In the genomic region with DNA sequence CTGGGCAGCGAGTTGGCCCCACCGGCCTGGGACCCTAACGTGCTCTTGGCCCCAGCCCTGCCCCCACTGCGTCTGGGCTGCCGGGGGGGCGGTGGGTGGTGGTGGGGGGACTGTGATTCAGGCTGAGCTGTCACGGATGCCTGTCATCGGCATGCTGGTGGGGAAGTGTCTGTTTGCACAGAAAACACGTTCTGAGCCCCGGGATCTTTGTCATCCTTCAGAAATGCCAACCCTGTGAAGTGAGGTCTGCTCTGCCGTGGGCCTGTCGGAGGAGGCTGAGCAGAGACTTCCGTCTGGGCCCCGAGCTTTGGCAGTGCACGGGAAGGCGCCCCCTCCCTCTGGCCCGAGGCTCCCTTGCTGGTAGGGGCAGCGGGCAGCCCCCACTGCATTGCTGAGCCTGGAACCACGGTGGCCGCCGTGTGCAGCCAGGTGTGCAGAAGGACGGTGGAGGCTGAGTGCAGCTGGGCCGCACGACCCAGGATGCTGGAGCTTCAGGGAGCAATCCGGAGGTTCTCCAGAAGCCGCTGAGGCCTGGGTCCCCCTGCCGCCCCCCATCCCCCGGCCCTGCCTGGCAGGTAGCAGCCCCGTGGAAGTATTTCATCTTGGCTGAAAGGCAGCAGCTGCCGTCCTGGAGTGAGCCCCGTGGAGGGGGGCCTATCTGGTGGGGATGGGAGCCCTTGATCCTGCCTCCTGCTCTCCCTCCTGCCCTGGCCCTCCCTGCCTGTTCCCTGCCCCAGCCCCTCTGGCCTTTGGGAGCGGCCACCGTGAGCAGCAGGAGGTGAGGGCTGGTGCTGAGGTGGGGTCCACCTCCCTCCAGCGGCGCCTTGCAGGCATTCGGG, we compare ENCODE assay signal across 11 cellular contexts. TPM values are rescaled to one million over a fixed set of nuclear protein-coding genes. Genes with fewer than 3 reads are reported as not detected.
A peak's percentile ranks its signal among the peaks of the same experiment; 100 is the strongest.
DNase-seq lines count a peak whose midpoint lies in the region; ATAC-seq and TF ChIP-seq lines count a peak whose summit lies in the region.
"Had no signal": no experiment of that assay in that cellular context is flagged by ENCODE, and none has a peak within 500 bp of the region (broad histone marks: within the 10 kb centered on the region; RNA-seq: fewer than 3 reads in every experiment).

No MANE protein-coding gene starts in this region.

- ATAC-seq in mucosa of descending colon, result no peak
- no peak for ATAC-seq in CD4-positive, alpha-beta T cell (ENCODE audit: poor library complexity)
- ATAC-seq: right cardiac atrium had no signal

- peaks cover 8% of the 10 kb centered on the region for H3K27me3 Mint-ChIP-seq in progenitor cell of endocrine pancreas
- H3K27me3 Mint-ChIP-seq in CD4-positive, alpha-beta T cell, result no peaks in the 10 kb centered on the region
- H3K27me3 Mint-ChIP-seq: central memory CD8-positive, alpha-beta T cell had no signal

- no peaks in the 10 kb centered on the region for H3K4me1 ChIP-seq in mucosa of descending colon (ENCODE audit: low read depth)

- no peak overlapping the region for H3K27ac ChIP-seq in CD4-positive, alpha-beta T cell (ENCODE audit: low read depth, low read length)

- H3K36me3 ChIP-seq in mucosa of descending colon (ENCODE audit: low read depth), result no peaks in the 10 kb centered on the region

- H3K4me1 Mint-ChIP-seq in progenitor cell of endocrine pancreas (ENCODE audit: low read depth), result no peaks in the 10 kb centered on the region
- H3K4me1 Mint-ChIP-seq in CD4-positive, alpha-beta T cell (ENCODE audit: low read depth), result no peaks in the 10 kb centered on the region
- H3K4me1 Mint-ChIP-seq: central memory CD8-positive, alpha-beta T cell had no signal

- POLR2A ChIA-PET in CD4-positive, alpha-beta T cell (lab: Charles Lee), result no interaction called here

- TF ChIP-seq CTCF in mucosa of descending colon (IDR thresholded peaks at IDR 0.05) (no peak), progenitor cell of endocrine pancreas (IDR thresholded peaks at IDR 0.05; ENCODE audit: unreplicated experiment) (no peak)
- no peak for TF ChIP-seq CTCF in CD4-positive, alpha-beta T cell (IDR thresholded peaks at IDR 0.05)

- no peaks in the 10 kb centered on the region for H3K9me3 Mint-ChIP-seq in progenitor cell of endocrine pancreas (ENCODE audit: low read depth)
- no peaks in the 10 kb centered on the region for H3K9me3 Mint-ChIP-seq in CD4-positive, alpha-beta T cell
- H3K9me3 Mint-ChIP-seq: central memory CD8-positive, alpha-beta T cell had no signal

- H3K9me3 ChIP-seq in mucosa of descending colon, result no peaks in the 10 kb centered on the region
- H3K9me3 ChIP-seq in CD4-positive, alpha-beta T cell (ENCODE audit: control insufficient read depth, low read length), result no peaks in the 10 kb centered on the region

- CTCF ChIA-PET in CD4-positive, alpha-beta T cell (lab: Charles Lee), result no interaction called here

- peak; percentile 53 for DNase-seq in ELF-1 (ENCODE audit: low read depth, low spot score)
- DNase-seq in NCI-H460 (ENCODE audit: extremely low read depth, low read depth), result peak; percentile 11
- DNase-seq in dermis blood vessel endothelial cell, result peak; percentile 71
- DNase-seq in non-pigmented ciliary epithelial cell (ENCODE audit: low read depth), result peak; percentile 71
- DNase-seq in mucosa of descending colon, result no peak
- DNase-seq in HUDEP-2 (lab: John Stamatoyannopoulos, UW; ENCODE audit: unreplicated experiment in 76 of 76), result no peak
- no peak for DNase-seq in progenitor cell of endocrine pancreas (ENCODE audit: low spot score, unreplicated experiment)
- no peak for DNase-seq in CD4-positive, alpha-beta T cell
- DNase-seq: NCI-H1092, right cardiac atrium had no signal

- intact Hi-C loops in mucosa of descending colon (cut with DNase I, micrococcal nuclease), result no loop called here
- intact Hi-C loops in CD4-positive, alpha-beta T cell (cut with DNase I, micrococcal nuclease), result no loop called here

- H3K4me3 ChIP-seq in mucosa of descending colon, result no peak overlapping the region

- H3K4me3 Mint-ChIP-seq in progenitor cell of endocrine pancreas (ENCODE audit: low read depth), result no peak overlapping the region
- no peak overlapping the region for H3K4me3 Mint-ChIP-seq in CD4-positive, alpha-beta T cell
- H3K4me3 Mint-ChIP-seq: central memory CD8-positive, alpha-beta T cell had no signal

- H3K27me3 ChIP-seq in CD4-positive, alpha-beta T cell (ENCODE audit: control insufficient read depth, insufficient read depth, low read length), result no peaks in the 10 kb centered on the region

- H3K36me3 Mint-ChIP-seq in progenitor cell of endocrine pancreas (ENCODE audit: insufficient read depth), result no peaks in the 10 kb centered on the region
- no peaks in the 10 kb centered on the region for H3K36me3 Mint-ChIP-seq in CD4-positive, alpha-beta T cell (ENCODE audit: low read depth)

- no peak overlapping the region for H3K27ac Mint-ChIP-seq in progenitor cell of endocrine pancreas
- H3K27ac Mint-ChIP-seq in CD4-positive, alpha-beta T cell, result no peak overlapping the region

RNA-seq across cellular contexts. Expression of a gene that starts 24.1 kb away (rescaled TPM):
- total RNA-seq in NCI-H460 (2014; rRNA removed; shearing (Covaris generic)), result not detected in 2 replicates
- 0.03 and 0.08 TPM in 2 replicates for polyA plus RNA-seq in NCI-H460 (2014; cell fraction: nucleus; rRNA removed)
- total RNA-seq in dermis blood vessel endothelial cell (under 0.01 and 0.09 TPM in 2 replicates), mucosa of descending colon (1 to 10 TPM; 1.2 to 6.8 (median 1.9) TPM), progenitor cell of endocrine pancreas (0.13 TPM in 1 of 2 replicates, not detected in the other)
- total RNA-seq in CD4-positive, alpha-beta T cell, result 10 to 100 TPM; 47.6 to 48.1 TPM

RNA-seq across cellular contexts. Expression of a gene that starts 39.6 kb away (rescaled TPM):
- total RNA-seq in NCI-H460 (2014; rRNA removed; shearing (Covaris generic)), result 19.7 and 20.3 TPM in 2 replicates
- 64.5 and 73.8 TPM in 2 replicates for polyA plus RNA-seq in NCI-H460 (2014; cell fraction: nucleus; rRNA removed)
- total RNA-seq in dermis blood vessel endothelial cell (33.4 and 44.9 TPM in 2 replicates), mucosa of descending colon (10 to 100 TPM; 13.4 to 20.4 (median 18.4) TPM), progenitor cell of endocrine pancreas (27.5 and 27.6 TPM in 2 replicates)
- total RNA-seq in CD4-positive, alpha-beta T cell, result 10 to 100 TPM; 12.0 to 12.5 TPM

Comparison
In these comparisons a context has a peak if more than half of its experiments do, and no peak if none do; other contexts are left out.
1. DNase-seq: peak in ELF-1 (single experiment), NCI-H460 (single experiment), dermis blood vessel endothelial cell (single experiment) and non-pigmented ciliary epithelial cell (single experiment); none in mucosa of descending colon (0 of 3), HUDEP-2 (0 of 76), progenitor cell of endocrine pancreas (single experiment) and CD4-positive, alpha-beta T cell (0 of 10).
2. RNA of a gene that starts 24.1 kb away (total RNA-seq): 47.6 to 48.1 TPM in CD4-positive, alpha-beta T cell; 1.2 to 6.8 TPM in mucosa of descending colon, not detected in NCI-H460, 0.13 TPM in progenitor cell of endocrine pancreas and under 0.01 to 0.09 TPM in dermis blood vessel endothelial cell; every median in the first group is over 4 times any median in the second.